8 cellular contexts compared by ENCODE assay signal in the genomic region with DNA sequence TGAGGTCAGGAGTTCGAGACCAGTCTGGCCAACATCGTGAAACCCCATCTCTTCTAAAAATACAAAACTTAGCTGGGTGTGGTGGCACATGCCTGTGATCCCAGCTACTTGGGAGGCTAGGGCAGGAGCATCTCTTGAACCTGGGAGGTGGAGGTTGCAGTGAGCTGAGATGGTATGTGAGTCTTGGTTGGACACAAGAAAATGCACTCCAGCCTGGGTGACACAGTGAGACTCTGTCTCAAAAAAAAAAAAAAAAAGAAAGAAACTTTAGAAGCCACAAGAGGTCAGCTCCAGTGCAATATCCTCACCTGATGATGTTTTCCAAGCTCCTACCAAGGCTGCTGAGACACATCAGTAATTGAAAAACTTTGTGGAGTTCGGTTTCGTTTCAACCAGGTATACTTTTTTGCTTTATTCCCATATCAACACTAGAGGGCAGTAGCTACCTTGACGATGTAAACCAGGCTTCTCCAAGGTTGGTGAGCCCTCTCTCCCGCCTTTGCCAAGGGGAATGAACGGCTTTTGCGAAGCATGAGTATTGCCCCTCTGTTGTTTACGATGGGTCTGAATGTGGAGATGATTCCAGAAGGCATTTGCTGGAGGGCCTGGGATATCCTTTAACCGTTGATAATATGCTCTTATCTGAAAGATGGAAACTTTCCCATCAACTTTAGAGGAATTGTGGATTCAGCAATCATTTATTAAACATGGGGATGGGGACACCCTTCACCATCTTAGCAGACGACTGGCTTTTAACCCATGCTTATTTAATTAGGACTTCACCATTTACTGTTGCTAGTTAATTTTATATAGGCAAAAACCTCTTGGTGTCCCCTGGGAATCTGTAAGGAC.
DNase-seq lines count a peak whose midpoint lies in the region; ATAC-seq and TF ChIP-seq lines count a peak whose summit lies in the region.

No MANE protein-coding gene starts in this region.

- peak; percentile 34 for DNase-seq in stimulated activated CD4-positive, alpha-beta T cell treated with anti-CD3 and anti-CD28 coated beads, Interleukin-15, amount 100 ng/mL, for 24 hours
- DNase-seq in stimulated activated CD4-positive, alpha-beta T cell treated with anti-CD3 and anti-CD28 coated beads, Interleukin-2, amount 100 ng/mL, for 48 hours: no peak
- DNase-seq in NCI-H460 (ENCODE audit: extremely low read depth, low read depth) (peak; percentile 58), cardiac muscle cell (ENCODE audit: low read depth in 1 of 2, low spot score in 1 of 2) (peak; percentile 77 to 84), putamen (ENCODE audit: low spot score) (peak; percentile 71)

- H3K9me3 ChIP-seq in cardiac muscle cell (ENCODE audit: low read depth): no peaks in the 10 kb centered on the region

- H3K4me3 ChIP-seq in cardiac muscle cell: no peak overlapping the region

- peaks cover 25% of the 10 kb centered on the region for H3K4me1 Mint-ChIP-seq in activated T-helper 17 cell treated with anti-CD3 and anti-CD28 coated beads, Interleukin-2, amount 50 U/mL, for 72 hours

- TF ChIP-seq CTCF in cardiac muscle cell (IDR thresholded peaks at IDR 0.05; ENCODE audit: low read depth, low read length): peak; percentile 69

- no peaks in the 10 kb centered on the region for H3K36me3 Mint-ChIP-seq in activated T-helper 17 cell treated with anti-CD3 and anti-CD28 coated beads, Interleukin-2, amount 50 U/mL, for 72 hours (ENCODE audit: low read depth)

- peaks cover 24% of the 10 kb centered on the region for H3K27me3 Mint-ChIP-seq in activated T-helper 17 cell treated with anti-CD3 and anti-CD28 coated beads, Interleukin-2, amount 50 U/mL, for 72 hours

- H3K9me3 Mint-ChIP-seq in activated T-helper 17 cell treated with anti-CD3 and anti-CD28 coated beads, Interleukin-2, amount 50 U/mL, for 72 hours: no peaks in the 10 kb centered on the region

- H3K27me3 ChIP-seq in cardiac muscle cell: peaks cover 11% of the 10 kb centered on the region

- no peaks in the 10 kb centered on the region for H3K4me1 ChIP-seq in cardiac muscle cell (ENCODE audit: low read depth)

- H3K36me3 ChIP-seq in cardiac muscle cell: no peaks in the 10 kb centered on the region

- ATAC-seq in HG03442 (IDR thresholded peaks at IDR 0.05; ENCODE audit: unreplicated experiment) (peak; percentile 65), GM19324 (IDR thresholded peaks at IDR 0.05; ENCODE audit: low FRiP score, unreplicated experiment) (no peak)
- ATAC-seq in activated T-helper 17 cell treated with anti-CD3 and anti-CD28 coated beads, Interleukin-2, amount 50 U/mL, for 72 hours (replicated peaks): peak; percentile 66

- H3K27ac ChIP-seq in cardiac muscle cell: no peak overlapping the region

- H3K27ac Mint-ChIP-seq in activated T-helper 17 cell treated with anti-CD3 and anti-CD28 coated beads, Interleukin-2, amount 50 U/mL, for 72 hours: no peak overlapping the region

- H3K4me3 Mint-ChIP-seq in activated T-helper 17 cell treated with anti-CD3 and anti-CD28 coated beads, Interleukin-2, amount 50 U/mL, for 72 hours: peak overlapping the region; percentile 6

Comparison
In these comparisons a context has a peak if more than half of its experiments do, and no peak if none do; other contexts are left out.
1. DNase-seq: peak in stimulated activated CD4-positive, alpha-beta T cell treated with anti-CD3 and anti-CD28 coated beads, Interleukin-15, amount 100 ng/mL, for 24 hours (single experiment), NCI-H460 (single experiment), cardiac muscle cell (2 of 2) and putamen (single experiment); none in stimulated activated CD4-positive, alpha-beta T cell treated with anti-CD3 and anti-CD28 coated beads, Interleukin-2, amount 100 ng/mL, for 48 hours (0 of 2).